9 cellular contexts compared by ENCODE assay signal in genomic region chr9:137295313-137296213, GRCh38. TPM values are rescaled to one million over a fixed set of nuclear protein-coding genes. Genes with fewer than 3 reads are reported as not detected.
DNase-seq lines count a peak whose midpoint lies in the region; ATAC-seq, FAIRE-seq and TF ChIP-seq lines count a peak whose summit lies in the region.
"Had no signal": no experiment of that assay in that cellular context is flagged by ENCODE, and none has a peak within 500 bp of the region (broad histone marks: within the 10 kb centered on the region; RNA-seq: fewer than 3 reads in every experiment).

No MANE protein-coding gene starts in this region.

- peak; percentile 12 to 34 for DNase-seq in NCI-H2081 (lab: John Stamatoyannopoulos, UW)
- DNase-seq in NCI-H2081 treated with DMSO at 0.1 percent for 48 hours (lab: John Stamatoyannopoulos, UW): no peak
- peak; percentile 58 for DNase-seq in KBM-7
- peak; percentile 78 for DNase-seq in activated T-cell treated with anti-CD3 and anti-CD28 coated beads, Interleukin-2, amount 50 U/mL, for 24 hours
- DNase-seq in fibroblast of pulmonary artery (ENCODE audit: low read depth): peak; percentile 26
- DNase-seq in pancreas: peak; percentile 36 to 86 (median 69)
- DNase-seq in NCI-H2107 (lab: John Stamatoyannopoulos, UW): no peak
- DNase-seq: DND-41 had no signal

- no peak overlapping the region for H3K27ac Mint-ChIP-seq in activated T-cell treated with anti-CD3 and anti-CD28 coated beads, Interleukin-2, amount 50 U/mL, for 24 hours

- no peaks in the 10 kb centered on the region for H3K9me3 Mint-ChIP-seq in activated T-cell treated with anti-CD3 and anti-CD28 coated beads, Interleukin-2, amount 50 U/mL, for 24 hours

- H3K4me3 ChIP-seq in fibroblast of pulmonary artery (replicated peaks; ENCODE audit: low read depth, low read length): peak overlapping the region; percentile 51
- peak overlapping the region in 3 of 4 donors; percentile 30 to 52 (median 49) for H3K4me3 ChIP-seq in pancreas

- no peak for TF ChIP-seq CTCF in fibroblast of pulmonary artery (IDR thresholded peaks at IDR 0.05; ENCODE audit: low read length, missing control alignments)
- peak; percentile 13 to 58 (median 42) for TF ChIP-seq CTCF in pancreas (IDR thresholded peaks at IDR 0.05)

- in situ Hi-C loops in KBM-7 (cut with MboI; ENCODE audit: low pct_unique_long_range_greater_than_20kb, low sequenced_read_pairs): loop anchor here (10.0 kb wide), 1 partner anchor 109 kb away; no protein-coding TSS in a partner anchor

- no peak for FAIRE-seq in pancreas (lab: Jason Lieb, UNC)

- intact Hi-C loops in pancreas (cut with DNase I): loop anchor here in 1 of 3 donors (10.0 kb wide), 1 partner anchor 229 kb away; no protein-coding TSS in a partner anchor

- no peaks in the 10 kb centered on the region for H3K27me3 ChIP-seq in pancreas

- peaks cover 18 to 37% (median 22%) of the 10 kb centered on the region in 3 donors for H3K4me1 ChIP-seq in pancreas

- H3K4me1 Mint-ChIP-seq in activated T-cell treated with anti-CD3 and anti-CD28 coated beads, Interleukin-2, amount 50 U/mL, for 24 hours (ENCODE audit: low read depth): peaks cover 12% of the 10 kb centered on the region

- H3K9me3 ChIP-seq in pancreas: no peaks in the 10 kb centered on the region

- peak overlapping the region; percentile 40 to 93 (median 84) for H3K27ac ChIP-seq in pancreas

- no peaks in the 10 kb centered on the region for H3K36me3 ChIP-seq in pancreas

- H3K27me3 Mint-ChIP-seq in activated T-cell treated with anti-CD3 and anti-CD28 coated beads, Interleukin-2, amount 50 U/mL, for 24 hours: peaks cover 61% of the 10 kb centered on the region

- peak; percentile 23 to 57 (median 42) for ATAC-seq in pancreas
- ATAC-seq in GM19463 (IDR thresholded peaks at IDR 0.05; ENCODE audit: unreplicated experiment): no peak

- no peak overlapping the region for H3K4me3 Mint-ChIP-seq in activated T-cell treated with anti-CD3 and anti-CD28 coated beads, Interleukin-2, amount 50 U/mL, for 24 hours

- H3K36me3 Mint-ChIP-seq in activated T-cell treated with anti-CD3 and anti-CD28 coated beads, Interleukin-2, amount 50 U/mL, for 24 hours (ENCODE audit: low read depth): no peaks in the 10 kb centered on the region

- 2 to 3% methylated on average over 61 to 120 of the region's 120 CpGs for WGBS in pancreas, 2 donors

RNA-seq across cellular contexts. Expression of gene NRARP, which starts 6.5 kb away (rescaled TPM):
- 10 to 100 TPM in 4 of 6 donors, 1 to 10 TPM in 2; 7.5 to 23.4 (median 13.6) TPM for total RNA-seq in pancreas
- polyA plus RNA-seq in pancreas: 1 to 10 TPM; 1.3 to 2.7 TPM

RNA-seq across cellular contexts. Expression of gene TOR4A, which starts 18.0 kb away (rescaled TPM):
- total RNA-seq in pancreas: 1 to 10 TPM; 2.5 to 6.8 (median 4.3) TPM
- 1 to 10 TPM; 1.4 to 3.0 TPM for polyA plus RNA-seq in pancreas

RNA-seq across cellular contexts. Expression of gene NELFB, which starts 40.4 kb away (rescaled TPM):
- 10 to 100 TPM; 22.3 to 34.0 (median 29.0) TPM for total RNA-seq in pancreas
- polyA plus RNA-seq in pancreas: 10 to 100 TPM; 28.7 to 34.2 TPM

RNA-seq across cellular contexts. Expression of gene STPG3, which starts 44.5 kb away (rescaled TPM):
- total RNA-seq in pancreas: not detected
- under 1 TPM in 1 of 2 donors, not detected in 1; 0.23 TPM for polyA plus RNA-seq in pancreas

RNA-seq across cellular contexts. Expression of gene TUBB4B, which starts 54.5 kb away (rescaled TPM):
- total RNA-seq in pancreas: 10 to 100 TPM; 40.9 to 87.6 (median 64.7) TPM
- 100 to 1,000 TPM in 1 of 2 donors, 10 to 100 TPM in 1; 96.2 to 143 TPM for polyA plus RNA-seq in pancreas

Comparison
In these comparisons a context has a peak if more than half of its experiments do, and no peak if none do; other contexts are left out.
1. DNase-seq: peak in NCI-H2081 (2 of 2), KBM-7 (single experiment), activated T-cell treated with anti-CD3 and anti-CD28 coated beads, Interleukin-2, amount 50 U/mL, for 24 hours (single experiment), fibroblast of pulmonary artery (single experiment) and pancreas (6 of 6); none in NCI-H2081 treated with DMSO at 0.1 percent for 48 hours (single experiment) and NCI-H2107 (single experiment).